23 cellular contexts compared by ENCODE assay signal in genomic region chr3:194814878-194815357, GRCh38.
A peak's percentile ranks its signal among the peaks of the same experiment; 100 is the strongest.
DNase-seq lines count a peak whose midpoint lies in the region; ATAC-seq and TF ChIP-seq lines count a peak whose summit lies in the region.
"Had no signal": no experiment of that assay in that cellular context is flagged by ENCODE, and none has a peak within 500 bp of the region (broad histone marks: within the 10 kb centered on the region; RNA-seq: fewer than 3 reads in every experiment).

No MANE protein-coding gene starts in this region.

- H3K9me3 ChIP-seq in adipocyte (ENCODE audit: control insufficient read depth, low read length) = no peaks in the 10 kb centered on the region
- no peaks in the 10 kb centered on the region for H3K9me3 ChIP-seq in osteoblast (ENCODE audit: low read depth, low read length)
- H3K9me3 ChIP-seq: colonic mucosa, psoas muscle, suprapubic skin had no signal

- H3K36me3 ChIP-seq in adipocyte (ENCODE audit: control insufficient read depth, insufficient read depth, low read length, severe bottlenecking) (no peaks in the 10 kb centered on the region), osteoblast (ENCODE audit: insufficient read depth, low read length) (no peaks in the 10 kb centered on the region), GM23338 (ENCODE audit: insufficient read depth) (no peaks in the 10 kb centered on the region)
- H3K36me3 ChIP-seq: colonic mucosa, neural progenitor cell, suprapubic skin had no signal

- POLR2A ChIA-PET in activated CD4-positive, alpha-beta memory T cell treated with anti-CD3 and anti-CD28 coated beads, Interleukin-2, amount 10 ng/mL, durations not matched to agents 7 days and 5 days (lab: Charles Lee) = no interaction called here

- no peaks in the 10 kb centered on the region for H3K4me1 Mint-ChIP-seq in activated CD4-positive, alpha-beta memory T cell treated with anti-CD3 and anti-CD28 coated beads, Interleukin-2, amount 10 ng/mL, durations not matched to agents 7 days and 5 days
- H3K4me1 Mint-ChIP-seq in GM23338 = peaks cover 29% of the 10 kb centered on the region
- H3K4me1 Mint-ChIP-seq: activated CD4-positive, alpha-beta T cell treated with anti-CD3 and anti-CD28 coated beads, Interleukin-2, amount 10 ng/mL, durations not matched to agents 24 days and 14 days; activated T-helper 17 cell treated with anti-CD3 and anti-CD28 coated beads, Interleukin-2, amount 50 U/mL, for 72 hours had no signal

- H3K4me2 ChIP-seq in osteoblast (ENCODE audit: insufficient read depth, low read length) (no peak overlapping the region), GM23338 (no peak overlapping the region)
- H3K4me2 ChIP-seq: neural progenitor cell had no signal

- H3K9me2 ChIP-seq in GM23338 (ENCODE audit: insufficient read depth) = no peaks in the 10 kb centered on the region

- DNase-seq in Ammon's horn (ENCODE audit: low spot score) (peak; percentile 39), adipocyte (ENCODE audit: low read depth) (no peak), globus pallidus (ENCODE audit: low spot score) (peak; percentile 81), osteoblast (ENCODE audit: insufficient read length, low spot score, missing footprints) (no peak), SHP77 treated with DMSO at 0.1 percent for 48 hours (lab: John Stamatoyannopoulos, UW) (no peak), GM23338 (ENCODE audit: low spot score) (no peak)
- DNase-seq in activated CD4-positive, alpha-beta memory T cell treated with anti-CD3 and anti-CD28 coated beads, Interleukin-2, amount 10 ng/mL, durations not matched to agents 7 days and 5 days = no peak
- no peak for DNase-seq in stimulated activated CD4-positive, alpha-beta T cell treated with anti-CD3 and anti-CD28 coated beads, Interleukin-2, amount 100 ng/mL, for 48 hours
- DNase-seq: ACHN; activated CD4-positive, alpha-beta T cell treated with anti-CD3 and anti-CD28 coated beads, Interleukin-2, amount 10 ng/mL, durations not matched to agents 24 days and 14 days; activated naive CD8-positive, alpha-beta T cell treated with anti-CD3 and anti-CD28 coated beads, Interleukin-2, amount 10 ng/mL, durations not matched to agents 7 days and 5 days; colonic mucosa; NCI-H146; NCI-H2171 treated with DMSO at 0.1 percent for 48 hours; NCI-H69; psoas muscle; SHP77; stimulated activated CD8-positive, alpha-beta memory T cell treated with anti-CD3 and anti-CD28 coated beads, Interleukin-4, amount 100 ng/mL, for 48 hours had no signal

- H3K9me3 Mint-ChIP-seq in activated CD4-positive, alpha-beta memory T cell treated with anti-CD3 and anti-CD28 coated beads, Interleukin-2, amount 10 ng/mL, durations not matched to agents 7 days and 5 days = no peaks in the 10 kb centered on the region
- H3K9me3 Mint-ChIP-seq in GM23338 = no peaks in the 10 kb centered on the region
- H3K9me3 Mint-ChIP-seq: activated CD4-positive, alpha-beta T cell treated with anti-CD3 and anti-CD28 coated beads, Interleukin-2, amount 10 ng/mL, durations not matched to agents 24 days and 14 days; activated naive CD8-positive, alpha-beta T cell treated with anti-CD3 and anti-CD28 coated beads, Interleukin-2, amount 10 ng/mL, durations not matched to agents 7 days and 5 days; activated T-helper 17 cell treated with anti-CD3 and anti-CD28 coated beads, Interleukin-2, amount 50 U/mL, for 72 hours; CD14-positive monocyte; neural progenitor cell had no signal

- peak overlapping the region; percentile 13 for H3K9ac ChIP-seq in adipocyte (ENCODE audit: low read length)
- H3K9ac ChIP-seq: neural progenitor cell had no signal

- H3K27ac Mint-ChIP-seq in activated CD4-positive, alpha-beta memory T cell treated with anti-CD3 and anti-CD28 coated beads, Interleukin-2, amount 10 ng/mL, durations not matched to agents 7 days and 5 days = no peak overlapping the region
- no peak overlapping the region for H3K27ac Mint-ChIP-seq in GM23338
- H3K27ac Mint-ChIP-seq: activated CD4-positive, alpha-beta T cell treated with anti-CD3 and anti-CD28 coated beads, Interleukin-2, amount 10 ng/mL, durations not matched to agents 24 days and 14 days; activated naive CD8-positive, alpha-beta T cell treated with anti-CD3 and anti-CD28 coated beads, Interleukin-2, amount 10 ng/mL, durations not matched to agents 7 days and 5 days; activated T-helper 17 cell treated with anti-CD3 and anti-CD28 coated beads, Interleukin-2, amount 50 U/mL, for 72 hours; CD14-positive monocyte; neural progenitor cell had no signal

- peaks cover 26% of the 10 kb centered on the region for H3K4me1 ChIP-seq in adipocyte (ENCODE audit: control insufficient read depth, insufficient read depth, low read length)
- H3K4me1 ChIP-seq in osteoblast (ENCODE audit: insufficient read depth, low read length) = no peaks in the 10 kb centered on the region
- peaks cover 15% of the 10 kb centered on the region for H3K4me1 ChIP-seq in GM23338 (ENCODE audit: insufficient read depth)
- H3K4me1 ChIP-seq: colonic mucosa, psoas muscle, suprapubic skin had no signal

- no peaks in the 10 kb centered on the region for H3K36me3 Mint-ChIP-seq in activated CD4-positive, alpha-beta memory T cell treated with anti-CD3 and anti-CD28 coated beads, Interleukin-2, amount 10 ng/mL, durations not matched to agents 7 days and 5 days (ENCODE audit: low read depth)
- H3K36me3 Mint-ChIP-seq in GM23338 (ENCODE audit: low read depth) = no peaks in the 10 kb centered on the region
- H3K36me3 Mint-ChIP-seq: activated naive CD8-positive, alpha-beta T cell treated with anti-CD3 and anti-CD28 coated beads, Interleukin-2, amount 10 ng/mL, durations not matched to agents 7 days and 5 days; CD14-positive monocyte; neural progenitor cell had no signal

- peaks cover 17% of the 10 kb centered on the region for H3K27me3 Mint-ChIP-seq in activated CD4-positive, alpha-beta memory T cell treated with anti-CD3 and anti-CD28 coated beads, Interleukin-2, amount 10 ng/mL, durations not matched to agents 7 days and 5 days
- peaks cover 10% of the 10 kb centered on the region for H3K27me3 Mint-ChIP-seq in GM23338 (ENCODE audit: insufficient read depth, low read depth, poor library complexity)

- H4K20me1 ChIP-seq in osteoblast (ENCODE audit: insufficient read depth, low read length) (no peaks in the 10 kb centered on the region), GM23338 (replicated peaks; ENCODE audit: insufficient read depth) (no peaks in the 10 kb centered on the region)

- H3K27ac ChIP-seq in osteoblast (ENCODE audit: low read depth, low read length) = no peak overlapping the region
- H3K27ac ChIP-seq in GM23338 (ENCODE audit: low read depth) = no peak overlapping the region
- H3K27ac ChIP-seq: colonic mucosa, neural progenitor cell, psoas muscle, suprapubic skin had no signal

- TF ChIP-seq CTCF in osteoblast (IDR thresholded peaks at IDR 0.05; ENCODE audit: extremely low read depth, low read depth, low read length) (no peak), GM23338 (conservative IDR thresholded peaks at IDR 0.05; ENCODE audit: low read depth in 2 of 2) (no peak)

- ATAC-seq in GM23338 = no peak
- ATAC-seq: activated T-helper 17 cell treated with anti-CD3 and anti-CD28 coated beads, Interleukin-2, amount 50 U/mL, for 72 hours; left lobe of liver; psoas muscle had no signal

- peaks cover 32% of the 10 kb centered on the region for H3K27me3 ChIP-seq in adipocyte (replicated peaks; ENCODE audit: control insufficient read depth, insufficient read depth, low read length)
- peaks cover 32% of the 10 kb centered on the region for H3K27me3 ChIP-seq in osteoblast (ENCODE audit: insufficient read depth, low read length)
- H3K27me3 ChIP-seq in GM23338 (ENCODE audit: insufficient read depth) = no peaks in the 10 kb centered on the region
- H3K27me3 ChIP-seq: colonic mucosa, neural progenitor cell had no signal

- no peaks in the 10 kb centered on the region for H3K79me2 ChIP-seq in osteoblast (ENCODE audit: insufficient read depth, low read length)
- H3K79me2 ChIP-seq in GM23338 (replicated peaks; ENCODE audit: insufficient read depth) = no peaks in the 10 kb centered on the region

- H3F3A ChIP-seq in GM23338 (replicated peaks; ENCODE audit: low read depth) = no peaks in the 10 kb centered on the region

- H3K4me3 Mint-ChIP-seq in activated CD4-positive, alpha-beta memory T cell treated with anti-CD3 and anti-CD28 coated beads, Interleukin-2, amount 10 ng/mL, durations not matched to agents 7 days and 5 days = no peak overlapping the region
- no peak overlapping the region for H3K4me3 Mint-ChIP-seq in GM23338
- H3K4me3 Mint-ChIP-seq: activated CD4-positive, alpha-beta T cell treated with anti-CD3 and anti-CD28 coated beads, Interleukin-2, amount 10 ng/mL, durations not matched to agents 24 days and 14 days; activated naive CD8-positive, alpha-beta T cell treated with anti-CD3 and anti-CD28 coated beads, Interleukin-2, amount 10 ng/mL, durations not matched to agents 7 days and 5 days; activated T-helper 17 cell treated with anti-CD3 and anti-CD28 coated beads, Interleukin-2, amount 50 U/mL, for 72 hours; CD14-positive monocyte; neural progenitor cell had no signal

- H2AFZ ChIP-seq in osteoblast (ENCODE audit: low read length) (peak overlapping the region; percentile 30), GM23338 (no peak overlapping the region)
- H2AFZ ChIP-seq: neural progenitor cell had no signal

- CTCF ChIA-PET in activated CD4-positive, alpha-beta memory T cell treated with anti-CD3 and anti-CD28 coated beads, Interleukin-2, amount 10 ng/mL, durations not matched to agents 7 days and 5 days (lab: Charles Lee) = no interaction called here

- H3K4me3 ChIP-seq in adipocyte (ENCODE audit: low read length) (no peak overlapping the region), osteoblast (ENCODE audit: insufficient read depth, low read length) (no peak overlapping the region), GM23338 (no peak overlapping the region)
- H3K4me3 ChIP-seq: colonic mucosa, neural progenitor cell, psoas muscle, suprapubic skin had no signal

TF ChIP-seq in GM23338, 12 proteins besides CTCF, POLR2A, EP300 and RAD21 (continues in another document):
- TF ChIP-seq CREB1 (CRISPR knock-in tag; IDR thresholded peaks at IDR 0.05; ENCODE audit: low read depth) (no peak), EZH2 (IDR thresholded peaks at IDR 0.05; ENCODE audit: low read depth, unreplicated experiment) (no peak)

Comparison
In these comparisons a context has a peak if more than half of its experiments do, and no peak if none do; other contexts are left out.
1. DNase-seq: peak in Ammon's horn (single experiment) and globus pallidus (single experiment); none in adipocyte (single experiment), osteoblast (single experiment), activated CD4-positive, alpha-beta memory T cell treated with anti-CD3 and anti-CD28 coated beads, Interleukin-2, amount 10 ng/mL, durations not matched to agents 7 days and 5 days (single experiment), SHP77 treated with DMSO at 0.1 percent for 48 hours (single experiment), stimulated activated CD4-positive, alpha-beta T cell treated with anti-CD3 and anti-CD28 coated beads, Interleukin-2, amount 100 ng/mL, for 48 hours (0 of 2) and GM23338 (single experiment).